In genomic region chr17:61461586-61461966, GRCh38 we compare ENCODE assay signal across 13 cellular contexts. TPM values are rescaled to one million over a fixed set of nuclear protein-coding genes. Genes with fewer than 3 reads are reported as not detected.
DNase-seq lines count a peak whose midpoint lies in the region; ATAC-seq and TF ChIP-seq lines count a peak whose summit lies in the region.
"Had no signal": no experiment of that assay in that cellular context is flagged by ENCODE, and none has a peak within 500 bp of the region (broad histone marks: within the 10 kb centered on the region; RNA-seq: fewer than 3 reads in every experiment).

No MANE protein-coding gene starts in this region.

- H2AK5ac ChIP-seq in IMR-90 (ENCODE audit: low read depth, low read length): no peak overlapping the region

- H2AFZ ChIP-seq in IMR-90 (replicated peaks; ENCODE audit: low read length, poor library complexity): no peak overlapping the region
- no peak overlapping the region for H2AFZ ChIP-seq in osteoblast (ENCODE audit: low read length)

- H3K9me3 Mint-ChIP-seq in Caco-2 (ENCODE audit: unreplicated experiment) (no peaks in the 10 kb centered on the region), endodermal cell (no peaks in the 10 kb centered on the region)
- H3K9me3 Mint-ChIP-seq: T-helper 1 cell treated with Interleukin-12 subunit alpha and Interleukin-12 subunit beta and Interleukin-4 antibody, amounts not matched to agents 30 μg/mL and 1 μg/mL, for 36 hours had no signal

- H3K4me2 ChIP-seq in IMR-90 (ENCODE audit: low read depth, low read length) (peak overlapping the region; percentile 89), osteoblast (ENCODE audit: insufficient read depth, low read length) (peak overlapping the region; percentile 77)

- H3K79me2 ChIP-seq in osteoblast (ENCODE audit: insufficient read depth, low read length): no peaks in the 10 kb centered on the region

- TF ChIP-seq CTCF in Caco-2 (IDR thresholded peaks at IDR 0.05; ENCODE audit: insufficient read depth in 1 of 2, low read depth in 1 of 2, low read length in 1 of 2, severe bottlenecking in 1 of 2, unreplicated experiment in 1 of 2): peak in 1 of 2 experiments; percentile 17
- TF ChIP-seq CTCF in IMR-90 (conservative IDR thresholded peaks at IDR 0.05; ENCODE audit: low read depth, low read length): no peak
- TF ChIP-seq CTCF in endodermal cell (conservative IDR thresholded peaks at IDR 0.05): peak; percentile 27
- no peak for TF ChIP-seq CTCF in osteoblast (IDR thresholded peaks at IDR 0.05; ENCODE audit: extremely low read depth, low read depth, low read length)

- ATAC-seq in IMR-90 (ENCODE audit: low read depth): peak; percentile 22
- no peak for ATAC-seq in GM21367 (IDR thresholded peaks at IDR 0.05; ENCODE audit: unreplicated experiment)
- ATAC-seq: GM12878 had no signal

- no peak overlapping the region for H3K56ac ChIP-seq in IMR-90 (ENCODE audit: extremely low read depth, insufficient read depth, low read length)

- H3K4me3 ChIP-seq in Caco-2 (ENCODE audit: low read depth, low read length): peak overlapping the region; percentile 37
- H3K4me3 ChIP-seq in IMR-90 (ENCODE audit: insufficient read depth, low read depth, low read length): no peak overlapping the region
- peak overlapping the region; percentile 56 for H3K4me3 ChIP-seq in endodermal cell (ENCODE audit: low read length)
- peak overlapping the region; percentile 57 for H3K4me3 ChIP-seq in osteoblast (ENCODE audit: insufficient read depth, low read length)
- H3K4me3 ChIP-seq: GM12878 had no signal

- TF ChIP-seq RAD21 in IMR-90 (IDR thresholded peaks at IDR 0.05; ENCODE audit: low read length): no peak

- H3K27me3 Mint-ChIP-seq in Caco-2 (ENCODE audit: insufficient read depth, unreplicated experiment) (no peaks in the 10 kb centered on the region), endodermal cell (ENCODE audit: insufficient read depth) (peaks cover 99% of the 10 kb centered on the region)

- no peaks in the 10 kb centered on the region; the same call in 1 of the 2 replicates for H3K9me1 ChIP-seq in IMR-90 (ENCODE audit: insufficient read depth, low read length)

- BruUV-seq in Caco-2 (replicated peaks; lab: Mats Ljungman, UMichigan): no TSS peak
- no TSS peak for BruUV-seq in IMR-90 (replicated peaks; lab: Mats Ljungman, UMichigan)

- no peak overlapping the region for H2BK120ac ChIP-seq in IMR-90 (ENCODE audit: low read depth, low read length)

- peaks cover 67% of the 10 kb centered on the region for H3K4me1 ChIP-seq in Caco-2
- H3K4me1 ChIP-seq in IMR-90 (ENCODE audit: control insufficient read depth, insufficient read depth, low read length): peaks cover 4% of the 10 kb centered on the region
- H3K4me1 ChIP-seq in endodermal cell (ENCODE audit: control insufficient read depth, insufficient read depth, low read length): peaks cover 4% of the 10 kb centered on the region
- H3K4me1 ChIP-seq in osteoblast (ENCODE audit: insufficient read depth, low read length): no peaks in the 10 kb centered on the region

- POLR2A ChIA-PET in Caco-2 (lab: Charles Lee): interaction anchor here (0.7 to 1.4 kb wide), 3 partner anchors 37 to 50 kb away, joined by 3 to 5 read pairs (median 3); no protein-coding TSS in a partner anchor
- POLR2A ChIA-PET in IMR-90 (lab: Charles Lee; ENCODE audit: unreplicated experiment): no interaction called here

- H3K36me3 Mint-ChIP-seq in Caco-2 (ENCODE audit: insufficient read depth, unreplicated experiment) (peaks cover 18% of the 10 kb centered on the region), endodermal cell (ENCODE audit: low read depth) (no peaks in the 10 kb centered on the region)

- H2BK15ac ChIP-seq in IMR-90 (ENCODE audit: low read depth, low read length): no peak overlapping the region

- no peak overlapping the region for H3K14ac ChIP-seq in IMR-90 (replicated peaks; ENCODE audit: low read depth, low read length)

- WGBS in IMR-90 (ENCODE audit: extremely low coverage in 2 of 2, insufficient read length in 1 of 2), 2 experiments: no CpG with 5 or more reads among the region's 7 CpGs
- WGBS in endodermal cell (ENCODE audit: insufficient coverage in 1 of 2, insufficient read length in 1 of 2), 2 experiments: 7 to 18% methylated on average over 2 to 7 of the region's 7 CpGs

- H3K9ac ChIP-seq in IMR-90 (ENCODE audit: low read depth, low read length) (no peak overlapping the region), endodermal cell (ENCODE audit: extremely low read depth, low read length, poor library complexity, severe bottlenecking) (no peak overlapping the region)

- no peak for TF ChIP-seq POLR2A in IMR-90 (IDR thresholded peaks at IDR 0.05; ENCODE audit: low read depth, low read length)

- DNase-seq in Caco-2 (peak; percentile 74 to 82), IMR-90 (no peak), endodermal cell (no peak), osteoblast (ENCODE audit: insufficient read length, low spot score, missing footprints) (no peak), NCI-H1930 (lab: John Stamatoyannopoulos, UW) (no peak), NCI-H2029 treated with DMSO at 0.1 percent for 48 hours (lab: John Stamatoyannopoulos, UW) (no peak)
- no peak for DNase-seq in stimulated activated CD4-positive, alpha-beta T cell treated with anti-CD3 and anti-CD28 coated beads, Interleukin-4, amount 100 ng/mL, for 24 hours
- DNase-seq: nucleus accumbens had no signal

- H3K27ac ChIP-seq in IMR-90 (ENCODE audit: insufficient read depth, low read length): no peak overlapping the region
- no peak overlapping the region for H3K27ac ChIP-seq in endodermal cell (ENCODE audit: low read depth, low read length)
- H3K27ac ChIP-seq in osteoblast (ENCODE audit: low read depth, low read length): no peak overlapping the region
- H3K27ac ChIP-seq: tibial nerve had no signal

- no peak overlapping the region for H4K8ac ChIP-seq in IMR-90 (ENCODE audit: low read depth in 2 of 2, low read length in 2 of 2)

- H2BK5ac ChIP-seq in IMR-90 (ENCODE audit: low read depth, low read length, poor library complexity, severe bottlenecking): no peak overlapping the region

- H3K4ac ChIP-seq in IMR-90 (ENCODE audit: low read depth, low read length): no peak overlapping the region

- dilution Hi-C loops in IMR-90 (cut with HindIII; ENCODE audit: low sequenced_read_pairs, unreplicated experiment): no loop called here

- H3K4me3 Mint-ChIP-seq in Caco-2 (ENCODE audit: unreplicated experiment) (peak overlapping the region; percentile 72), endodermal cell (peak overlapping the region; percentile 46)
- H3K4me3 Mint-ChIP-seq: T-helper 1 cell treated with Interleukin-12 subunit alpha and Interleukin-12 subunit beta and Interleukin-4 antibody, amounts not matched to agents 30 μg/mL and 1 μg/mL, for 36 hours had no signal

- no peak overlapping the region for H2AK9ac ChIP-seq in IMR-90 (replicated peaks; ENCODE audit: low read depth, low read length, poor library complexity)

- intact Hi-C loops in Caco-2 (cut with micrococcal nuclease; ENCODE audit: unreplicated experiment): loop anchor here (1.0 to 2.0 kb wide), 5 partner anchors 29 to 89 kb away; no protein-coding TSS in a partner anchor
- intact Hi-C loops in IMR-90 (cut with micrococcal nuclease): no loop called here

- peak overlapping the region; percentile 72 for H3K27ac Mint-ChIP-seq in Caco-2 (ENCODE audit: unreplicated experiment)
- no peak overlapping the region for H3K27ac Mint-ChIP-seq in endodermal cell
- H3K27ac Mint-ChIP-seq: T-helper 1 cell treated with Interleukin-12 subunit alpha and Interleukin-12 subunit beta and Interleukin-4 antibody, amounts not matched to agents 30 μg/mL and 1 μg/mL, for 36 hours had no signal

- no peak overlapping the region for H3K23ac ChIP-seq in IMR-90 (ENCODE audit: low read depth, low read length)

- H4K20me1 ChIP-seq in IMR-90 (ENCODE audit: insufficient read depth, low read length) (no peaks in the 10 kb centered on the region), osteoblast (ENCODE audit: insufficient read depth, low read length) (no peaks in the 10 kb centered on the region)

- CTCF ChIA-PET in Caco-2 (lab: Charles Lee): interaction anchor here (0.6 to 1.5 kb wide), 8 partner anchors 33 to 870 kb away, joined by 3 to 10 read pairs (median 4); no protein-coding TSS in a partner anchor
- CTCF ChIA-PET in IMR-90 (lab: Yijun Ruan, JAX): interaction anchor here (0.6 to 1.0 kb wide), 3 partner anchors 89 to 368 kb away, joined by 3 read pairs; no protein-coding TSS in a partner anchor

- no peak overlapping the region for H3K18ac ChIP-seq in IMR-90 (ENCODE audit: low read depth, low read length)

- no peaks in the 10 kb centered on the region for H3K27me3 ChIP-seq in Caco-2 (replicated peaks; ENCODE audit: control insufficient read depth, insufficient read depth, low read length)
- H3K27me3 ChIP-seq in IMR-90 (ENCODE audit: control insufficient read depth, insufficient read depth, low read length): peaks cover 70% of the 10 kb centered on the region
- H3K27me3 ChIP-seq in endodermal cell (ENCODE audit: control insufficient read depth, insufficient read depth, low read length, poor library complexity, severe bottlenecking): peaks cover 100% of the 10 kb centered on the region
- peaks cover 24% of the 10 kb centered on the region for H3K27me3 ChIP-seq in osteoblast (ENCODE audit: insufficient read depth, low read length)

- H4K5ac ChIP-seq in IMR-90 (ENCODE audit: low read depth, low read length): no peak overlapping the region

- in situ Hi-C loops in IMR-90 (cut with MboI; ENCODE audit: low sequenced_read_pairs): no loop called here

- H3K4me1 Mint-ChIP-seq in Caco-2 (ENCODE audit: low read depth, unreplicated experiment) (peaks cover 59% of the 10 kb centered on the region), endodermal cell (peaks cover 44% of the 10 kb centered on the region)

- H3K9me3 ChIP-seq in Caco-2 (no peaks in the 10 kb centered on the region), IMR-90 (ENCODE audit: control insufficient read depth, insufficient read depth, low read length) (peaks cover 12% of the 10 kb centered on the region), endodermal cell (ENCODE audit: control insufficient read depth, low read length) (no peaks in the 10 kb centered on the region), osteoblast (ENCODE audit: low read depth, low read length) (no peaks in the 10 kb centered on the region)
- H3K9me3 ChIP-seq: tibial nerve had no signal

- H3K36me3 ChIP-seq in Caco-2 (ENCODE audit: control insufficient read depth, insufficient read depth, low read length) (no peaks in the 10 kb centered on the region), IMR-90 (ENCODE audit: control insufficient read depth, insufficient read depth, low read length) (no peaks in the 10 kb centered on the region), endodermal cell (ENCODE audit: control insufficient read depth, insufficient read depth, low read length) (no peaks in the 10 kb centered on the region), osteoblast (ENCODE audit: insufficient read depth, low read length) (no peaks in the 10 kb centered on the region)
- H3K36me3 ChIP-seq: tibial nerve had no signal

- H2BK20ac ChIP-seq in IMR-90 (ENCODE audit: low read depth, low read length): no peak overlapping the region

- H4K91ac ChIP-seq in IMR-90 (ENCODE audit: insufficient read depth, low read depth, low read length): no peak overlapping the region

- no peaks in the 10 kb centered on the region for H3K79me1 ChIP-seq in IMR-90 (ENCODE audit: low read depth in 1 of 2, low read length in 2 of 2)

RNA-seq across cellular contexts. Expression of gene TBX4, which starts 9.4 kb away (rescaled TPM):
- 2.5 TPM in 2 replicates for total RNA-seq in Caco-2 (2022)
- total RNA-seq in IMR-90 (2012; rRNA removed): 0.28 TPM in 1 of 2 replicates, not detected in the other
- 0.05 TPM in 1 of 2 replicates, not detected in the other for polyA plus RNA-seq in IMR-90 (2012; rRNA removed)
- 0.04 TPM in 1 of 2 replicates, not detected in the other for polyA plus RNA-seq in IMR-90 (2012; cell fraction: cytosol; rRNA removed)
- 0.12 and 0.23 TPM in 2 replicates for polyA plus RNA-seq in IMR-90 (2012; cell fraction: nucleus; rRNA removed; ENCODE audit: low replicate concordance)
- not detected for total RNA-seq in endodermal cell
- polyA plus RNA-seq in endodermal cell (2013, experiment 1 of 2): 1.5 TPM
- polyA plus RNA-seq in endodermal cell (2013, experiment 2 of 2): 1.4 TPM
- total RNA-seq in osteoblast: 0.59 TPM in 1 of 2 replicates, not detected in the other
- total RNA-seq: GM12878, H4, tibial nerve had no signal

Comparison
In these comparisons a context has a peak if more than half of its experiments do, and no peak if none do; other contexts are left out.
1. DNase-seq: peak in Caco-2 (2 of 2); none in IMR-90 (single experiment), endodermal cell (single experiment), osteoblast (single experiment), NCI-H1930 (0 of 2), stimulated activated CD4-positive, alpha-beta T cell treated with anti-CD3 and anti-CD28 coated beads, Interleukin-4, amount 100 ng/mL, for 24 hours (single experiment) and NCI-H2029 treated with DMSO at 0.1 percent for 48 hours (single experiment).